ENCODE assay signal across 28 cellular contexts in the genomic region with DNA sequence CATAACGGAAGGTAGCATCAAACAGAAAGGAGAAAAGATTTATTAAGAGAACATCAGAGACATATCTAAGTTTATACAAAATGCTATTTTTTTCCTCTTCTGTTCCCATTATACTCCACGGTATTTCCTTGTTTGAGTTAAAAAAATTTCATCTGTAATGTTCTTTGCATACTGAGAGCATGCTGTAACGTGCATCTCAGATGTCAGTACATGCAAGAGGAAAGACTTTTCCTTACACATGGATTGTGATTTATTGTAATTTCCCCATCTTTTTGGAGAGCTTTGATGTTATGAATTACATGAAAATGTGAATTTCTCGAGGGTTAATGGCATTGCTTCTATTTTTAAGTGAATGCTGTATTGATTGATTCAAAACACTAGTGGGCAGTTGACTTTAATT.
"Had no signal": no experiment of that assay in that cellular context is flagged by ENCODE, and none has a peak within 500 bp of the region (broad histone marks: within the 10 kb centered on the region; RNA-seq: fewer than 3 reads in every experiment).

No MANE protein-coding gene starts in this region.

- H3K36me3 ChIP-seq: heart right ventricle, left ventricle myocardium inferior, neural progenitor cell, neutrophil, ovary, right atrium auricular region, right lobe of liver, suprapubic skin, thoracic aorta, tibial artery, uterus had no signal

- H3K27me3 ChIP-seq: ovary, right atrium auricular region, right lobe of liver, uterus had no signal

- H3K4me1 ChIP-seq: neural progenitor cell, uterus had no signal

- ATAC-seq: heart right ventricle; natural killer cell; right lobe of liver; stimulated activated naive B cell treated with anti-CD40 and anti-IgM and Interleukin-4, amounts not matched to agents 10 μg/mL and 1 μg/mL and 100 μg/mL, for 72 hours; stimulated activated naive CD8-positive, alpha-beta T cell treated with anti-CD3 and anti-CD28 coated beads, Interleukin-15, Interleukin-2, amounts not matched to agents 100 U/mL and 50 U/mL, for 24 hours had no signal

- DNase-seq: heart right ventricle; hypothalamus; immature natural killer cell; left ventricle myocardium inferior; mesendoderm; naive B cell; natural killer cell; nephron progenitor cell; occipital lobe; ovary; right lobe of liver; stimulated activated CD4-positive, alpha-beta T cell treated with anti-CD3 and anti-CD28 coated beads, Interleukin-12 subunit alpha, Interleukin-12 subunit beta, amount 100 ng/mL, for 4 hours; stimulated activated CD4-positive, alpha-beta T cell treated with anti-CD3 and anti-CD28 coated beads, Interleukin-15, amount 100 ng/mL, for 24 hours; stimulated activated CD4-positive, alpha-beta T cell treated with anti-CD3 and anti-CD28 coated beads, Interleukin-2, amount 100 ng/mL, for 24 hours; stimulated activated CD4-positive, alpha-beta T cell treated with anti-CD3 and anti-CD28 coated beads, Interleukin-4, amount 100 ng/mL, for 1 hour; stimulated activated naive B cell treated with anti-CD40 and anti-IgM and Interleukin-4, amounts not matched to agents 10 μg/mL and 1 μg/mL and 100 μg/mL, for 72 hours; stimulated activated naive CD8-positive, alpha-beta T cell treated with anti-CD3 and anti-CD28 coated beads, Interleukin-15, Interleukin-2, amounts not matched to agents 100 U/mL and 50 U/mL, for 24 hours; tibial artery; uterus had no signal

- H3K4me3 Mint-ChIP-seq: immature natural killer cell; mesothelial cell of epicardium; naive B cell; natural killer cell; nephron progenitor cell; stimulated activated naive B cell treated with anti-CD40 and anti-IgM and Interleukin-4, amounts not matched to agents 10 μg/mL and 1 μg/mL and 100 μg/mL, for 72 hours; type B pancreatic cell had no signal

- H3K9me3 Mint-ChIP-seq: nephron progenitor cell, neural progenitor cell, type B pancreatic cell had no signal

- H3K4me2 ChIP-seq: neural progenitor cell had no signal

- H3K9ac ChIP-seq: neural progenitor cell had no signal

- H2AFZ ChIP-seq: neural progenitor cell had no signal

- H3K36me3 Mint-ChIP-seq: immature natural killer cell, mesothelial cell of epicardium, natural killer cell, neural progenitor cell, type B pancreatic cell had no signal

- H3K27ac Mint-ChIP-seq: immature natural killer cell; mesothelial cell of epicardium; naive B cell; natural killer cell; nephron progenitor cell; progenitor cell of endocrine pancreas; stimulated activated naive B cell treated with anti-CD40 and anti-IgM and Interleukin-4, amounts not matched to agents 10 μg/mL and 1 μg/mL and 100 μg/mL, for 72 hours; type B pancreatic cell had no signal

- H3K9me3 ChIP-seq: heart right ventricle, left ventricle myocardium inferior, neutrophil, ovary, right atrium auricular region, right lobe of liver, suprapubic skin, thoracic aorta, tibial artery, uterus had no signal

- H3K4me3 ChIP-seq: heart right ventricle, left ventricle myocardium inferior, lung, neural progenitor cell, ovary, right atrium auricular region, right lobe of liver, suprapubic skin, thoracic aorta, tibial artery, uterus had no signal

- H3K27ac ChIP-seq: heart right ventricle, left ventricle myocardium inferior, neural progenitor cell, neutrophil, ovary, right atrium auricular region, right lobe of liver, suprapubic skin, thoracic aorta, tibial artery, uterus had no signal
